In genomic region chr17:44192750-44193149, GRCh38 we compare ENCODE assay signal across 17 cellular contexts. TPM values are rescaled to one million over a fixed set of nuclear protein-coding genes. Genes with fewer than 3 reads are reported as not detected.
DNase-seq lines count a peak whose midpoint lies in the region; ATAC-seq and TF ChIP-seq lines count a peak whose summit lies in the region.
"Had no signal": no experiment of that assay in that cellular context is flagged by ENCODE, and none has a peak within 500 bp of the region (broad histone marks: within the 10 kb centered on the region; RNA-seq: fewer than 3 reads in every experiment).

No MANE protein-coding gene starts in this region.

- peak overlapping the region; percentile 26 for H3K9ac ChIP-seq in mucosa of stomach (ENCODE audit: low read length)

- H3K27ac Mint-ChIP-seq in activated T-cell treated with anti-CD3 and anti-CD28 coated beads, Interleukin-2, amount 50 U/mL, for 72 hours = peak overlapping the region; percentile 87
- peak overlapping the region; percentile 65 to 86 for H3K27ac Mint-ChIP-seq in activated naive CD4-positive, alpha-beta T cell treated with anti-CD3 and anti-CD28 coated beads, Interleukin-2, amount 50 U/mL, for 72 hours

- no peak for TF ChIP-seq CTCF in upper lobe of left lung (IDR thresholded peaks at IDR 0.05)

- H3K4me1 ChIP-seq in mucosa of stomach (ENCODE audit: control insufficient read depth, insufficient read depth, low read length) = peaks cover 22% of the 10 kb centered on the region
- H3K4me1 ChIP-seq in thymus (ENCODE audit: control insufficient read depth, insufficient read depth, low read length) = peaks cover 11% of the 10 kb centered on the region
- peaks cover 13 to 32% (median 23%) of the 10 kb centered on the region in 4 donors for H3K4me1 ChIP-seq in upper lobe of left lung

- no peaks in the 10 kb centered on the region for H3K9me3 Mint-ChIP-seq in activated T-cell treated with anti-CD3 and anti-CD28 coated beads, Interleukin-2, amount 50 U/mL, for 72 hours
- H3K9me3 Mint-ChIP-seq in activated naive CD4-positive, alpha-beta T cell treated with anti-CD3 and anti-CD28 coated beads, Interleukin-2, amount 50 U/mL, for 72 hours = no peaks in the 10 kb centered on the region
- H3K9me3 Mint-ChIP-seq: IgD-negative memory B cell had no signal

- TF ChIP-seq EP300 in upper lobe of left lung (IDR thresholded peaks at IDR 0.05) = no peak

- H3K4me1 Mint-ChIP-seq in activated T-cell treated with anti-CD3 and anti-CD28 coated beads, Interleukin-2, amount 50 U/mL, for 72 hours (ENCODE audit: low read depth) = peaks cover 28% of the 10 kb centered on the region

- H3K9me3 ChIP-seq in mucosa of stomach (ENCODE audit: control insufficient read depth, low read length) (no peaks in the 10 kb centered on the region), thymus (ENCODE audit: control insufficient read depth) (no peaks in the 10 kb centered on the region), upper lobe of left lung (no peaks in the 10 kb centered on the region)

- H3K27me3 Mint-ChIP-seq in activated T-cell treated with anti-CD3 and anti-CD28 coated beads, Interleukin-2, amount 50 U/mL, for 72 hours (ENCODE audit: low read depth) = no peaks in the 10 kb centered on the region
- H3K27me3 Mint-ChIP-seq: IgD-negative memory B cell had no signal

- no peak overlapping the region for H3K4me3 Mint-ChIP-seq in activated T-cell treated with anti-CD3 and anti-CD28 coated beads, Interleukin-2, amount 50 U/mL, for 72 hours

- H3K4me3 ChIP-seq in mucosa of stomach (ENCODE audit: low read length) (no peak overlapping the region), thymus (ENCODE audit: low read length) (no peak overlapping the region), upper lobe of left lung (no peak overlapping the region)
- H3K4me3 ChIP-seq: dorsolateral prefrontal cortex had no signal

- WGBS in thymus = 97% methylated on average over 5 of the region's 5 CpGs
- 90 to 100% methylated on average over 1 to 5 of the region's 5 CpGs for WGBS in upper lobe of left lung, 2 donors

- peaks cover 7 to 21% of the 10 kb centered on the region in 2 donors for H3K36me3 Mint-ChIP-seq in activated T-cell treated with anti-CD3 and anti-CD28 coated beads, Interleukin-2, amount 50 U/mL, for 72 hours (ENCODE audit: insufficient read depth in 2 of 2)
- H3K36me3 Mint-ChIP-seq in activated naive CD4-positive, alpha-beta T cell treated with anti-CD3 and anti-CD28 coated beads, Interleukin-2, amount 50 U/mL, for 72 hours = peaks cover 10 to 15% of the 10 kb centered on the region in 2 donors

- H3K27ac ChIP-seq in thymus (ENCODE audit: low read depth) (peak overlapping the region; percentile 25), upper lobe of left lung (peak overlapping the region in 2 of 4 donors; percentile 12 to 19)

- no peak for TF ChIP-seq POLR2A in upper lobe of left lung (IDR thresholded peaks at IDR 0.05)

- DNase-seq in activated T-cell treated with anti-CD3 and anti-CD28 coated beads, Interleukin-2, amount 50 U/mL, for 72 hours = no peak
- no peak for DNase-seq in activated T-cell treated with anti-CD3 and anti-CD28 coated beads for 4 hours
- no peak for DNase-seq in activated naive CD4-positive, alpha-beta T cell treated with anti-CD3 and anti-CD28 coated beads, Interleukin-2, amount 50 U/mL, for 72 hours (ENCODE audit: low spot score in 2 of 2)
- DNase-seq in upper lobe of left lung = no peak
- no peak for DNase-seq in midbrain (lab: John Stamatoyannopoulos, UW)
- DNase-seq: amniotic stem cell, DMS 273 treated with DMSO at 0.1 percent for 48 hours, dorsolateral prefrontal cortex, NCI-H1417, NCI-H748 treated with DMSO at 0.1 percent for 48 hours, SHP77, substantia nigra had no signal

- H3K36me3 ChIP-seq in mucosa of stomach (ENCODE audit: control insufficient read depth, insufficient read depth, low read length) (peaks cover 5% of the 10 kb centered on the region), thymus (ENCODE audit: control insufficient read depth, insufficient read depth) (peaks cover 73% of the 10 kb centered on the region), upper lobe of left lung (peaks cover 19 to 84% (median 55%) of the 10 kb centered on the region in 4 donors)

- no peaks in the 10 kb centered on the region for H3K27me3 ChIP-seq in mucosa of stomach (ENCODE audit: control insufficient read depth, insufficient read depth, low read length)
- H3K27me3 ChIP-seq in thymus (ENCODE audit: control insufficient read depth, insufficient read depth) = no peaks in the 10 kb centered on the region
- H3K27me3 ChIP-seq in upper lobe of left lung = no peaks in the 10 kb centered on the region
- H3K27me3 ChIP-seq: dorsolateral prefrontal cortex had no signal

- ATAC-seq in activated T-cell treated with anti-CD3 and anti-CD28 coated beads, Interleukin-2, amount 50 U/mL, for 72 hours (replicated peaks in 1 of 2) = no peak
- peak in 1 of 2 donors; percentile 7 for ATAC-seq in activated naive CD4-positive, alpha-beta T cell treated with anti-CD3 and anti-CD28 coated beads, Interleukin-2, amount 50 U/mL, for 72 hours
- no peak for ATAC-seq in upper lobe of left lung (ENCODE audit: low FRiP score in 2 of 2)
- ATAC-seq in GM21515 (IDR thresholded peaks at IDR 0.05; ENCODE audit: unreplicated experiment) = no peak
- ATAC-seq: sciatic nerve had no signal

RNA-seq across cellular contexts. Expression of gene TMUB2, which starts 6.0 kb away (rescaled TPM):
- 10 to 100 TPM; 40.8 to 46.2 TPM for total RNA-seq in activated T-cell treated with anti-CD3 and anti-CD28 coated beads, Interleukin-2, amount 50 U/mL, for 72 hours
- 10 to 100 TPM; 27.4 to 50.4 TPM for total RNA-seq in activated naive CD4-positive, alpha-beta T cell treated with anti-CD3 and anti-CD28 coated beads, Interleukin-2, amount 50 U/mL, for 72 hours
- 57.6 TPM for polyA plus RNA-seq in thymus
- 10 to 100 TPM; 28.5 to 46.1 (median 34.9) TPM for total RNA-seq in upper lobe of left lung

RNA-seq across cellular contexts. Expression of gene ATXN7L3, which starts 6.9 kb away (rescaled TPM):
- total RNA-seq in activated T-cell treated with anti-CD3 and anti-CD28 coated beads, Interleukin-2, amount 50 U/mL, for 72 hours = 10 to 100 TPM; 96.1 to 97.6 TPM
- 10 to 100 TPM; 81.1 to 94.4 TPM for total RNA-seq in activated naive CD4-positive, alpha-beta T cell treated with anti-CD3 and anti-CD28 coated beads, Interleukin-2, amount 50 U/mL, for 72 hours
- polyA plus RNA-seq in thymus = 53.3 TPM
- 10 to 100 TPM; 41.4 to 79.0 (median 46.9) TPM for total RNA-seq in upper lobe of left lung

RNA-seq across cellular contexts. Expression of gene ASB16, which starts 22.2 kb away (rescaled TPM):
- under 1 TPM; 0.34 to 0.44 TPM for total RNA-seq in activated T-cell treated with anti-CD3 and anti-CD28 coated beads, Interleukin-2, amount 50 U/mL, for 72 hours
- under 1 TPM; 0.39 to 0.52 TPM for total RNA-seq in activated naive CD4-positive, alpha-beta T cell treated with anti-CD3 and anti-CD28 coated beads, Interleukin-2, amount 50 U/mL, for 72 hours
- polyA plus RNA-seq in thymus = 0.14 TPM
- under 1 TPM in 1 of 6 donors, not detected in 5; 0.11 TPM for total RNA-seq in upper lobe of left lung
- polyA plus RNA-seq: IgD-negative memory B cell had no signal

RNA-seq across cellular contexts. Expression of gene UBTF, which starts 26.7 kb away (rescaled TPM):
- total RNA-seq in activated T-cell treated with anti-CD3 and anti-CD28 coated beads, Interleukin-2, amount 50 U/mL, for 72 hours = 100 to 1,000 TPM; 105 to 125 TPM
- total RNA-seq in activated naive CD4-positive, alpha-beta T cell treated with anti-CD3 and anti-CD28 coated beads, Interleukin-2, amount 50 U/mL, for 72 hours = 100 to 1,000 TPM; 112 to 134 TPM
- polyA plus RNA-seq in thymus = 70.1 TPM
- total RNA-seq in upper lobe of left lung = 10 to 100 TPM; 41.2 to 94.3 (median 67.6) TPM

RNA-seq across cellular contexts. Expression of gene HROB, which starts 51.0 kb away (rescaled TPM):
- 10 to 100 TPM; 20.7 to 27.8 TPM for total RNA-seq in activated T-cell treated with anti-CD3 and anti-CD28 coated beads, Interleukin-2, amount 50 U/mL, for 72 hours
- total RNA-seq in activated naive CD4-positive, alpha-beta T cell treated with anti-CD3 and anti-CD28 coated beads, Interleukin-2, amount 50 U/mL, for 72 hours = 10 to 100 TPM; 23.7 to 25.0 TPM
- 0.94 TPM for polyA plus RNA-seq in thymus
- 1 to 10 TPM in 4 of 6 donors, under 1 TPM in 2; 0.89 to 1.4 (median 1.0) TPM for total RNA-seq in upper lobe of left lung
